9 cellular contexts compared by ENCODE assay signal in genomic region chr15:52805351-52806283, GRCh38. TPM values are rescaled to one million over a fixed set of nuclear protein-coding genes. Genes with fewer than 3 reads are reported as not detected.
DNase-seq lines count a peak whose midpoint lies in the region; ATAC-seq and TF ChIP-seq lines count a peak whose summit lies in the region.
"Had no signal": no experiment of that assay in that cellular context is flagged by ENCODE, and none has a peak within 500 bp of the region (broad histone marks: within the 10 kb centered on the region; RNA-seq: fewer than 3 reads in every experiment).

No MANE protein-coding gene starts in this region.

- H3K9me3 Mint-ChIP-seq in effector memory CD8-positive, alpha-beta T cell, result no peaks in the 10 kb centered on the region
- H3K9me3 Mint-ChIP-seq in natural killer cell, result no peaks in the 10 kb centered on the region

- H3K4me1 Mint-ChIP-seq in effector memory CD8-positive, alpha-beta T cell (ENCODE audit: low read depth in 2 of 2), result peaks cover 10 to 12% of the 10 kb centered on the region in 2 donors
- peaks cover 12 to 13% of the 10 kb centered on the region in 2 donors for H3K4me1 Mint-ChIP-seq in natural killer cell

- H3K36me3 Mint-ChIP-seq in effector memory CD8-positive, alpha-beta T cell (ENCODE audit: insufficient read depth), result peaks cover 2% of the 10 kb centered on the region
- H3K36me3 Mint-ChIP-seq in natural killer cell, result no peaks in the 10 kb centered on the region

- DNase-seq in stimulated activated CD4-positive, alpha-beta T cell treated with anti-CD3 and anti-CD28 coated beads, Interleukin-15, amount 100 ng/mL, for 24 hours, result peak; percentile 32
- no peak for DNase-seq in stimulated activated CD4-positive, alpha-beta T cell treated with anti-CD3 and anti-CD28 coated beads, Interleukin-1b, Interleukin-23, amount 100 ng/mL, for 48 hours
- DNase-seq in effector memory CD8-positive, alpha-beta T cell, result no peak
- no peak for DNase-seq in natural killer cell
- no peak for DNase-seq in NCI-H1417 treated with DMSO at 0.1 percent for 48 hours (lab: John Stamatoyannopoulos, UW)
- DNase-seq in cerebellum (ENCODE audit: low spot score), result no peak
- DNase-seq in GM03348 (ENCODE audit: low spot score), result no peak
- DNase-seq: DND-41 had no signal

- intact Hi-C loops in natural killer cell (cut with micrococcal nuclease), result no loop called here

- no peak for TF ChIP-seq CTCF in natural killer cell (IDR thresholded peaks at IDR 0.05)

- H3K27me3 Mint-ChIP-seq in effector memory CD8-positive, alpha-beta T cell, result peaks cover 75 to 88% of the 10 kb centered on the region in 2 donors
- H3K27me3 Mint-ChIP-seq in natural killer cell (ENCODE audit: low read depth in 2 of 2), result peaks cover 61 to 81% of the 10 kb centered on the region in 2 donors

- ATAC-seq in effector memory CD8-positive, alpha-beta T cell (replicated peaks), result peak; percentile 58
- ATAC-seq in natural killer cell (peak in 1 of 3 donors; percentile 46), GM19328 (IDR thresholded peaks at IDR 0.05; ENCODE audit: unreplicated experiment) (no peak)

- H3K4me3 Mint-ChIP-seq in effector memory CD8-positive, alpha-beta T cell, result peak overlapping the region; percentile 79 to 80
- H3K4me3 Mint-ChIP-seq in natural killer cell, result peak overlapping the region; percentile 75

- H3K27ac Mint-ChIP-seq in effector memory CD8-positive, alpha-beta T cell, result no peak overlapping the region
- no peak overlapping the region for H3K27ac Mint-ChIP-seq in natural killer cell

RNA-seq across cellular contexts. Expression of gene ONECUT1, which starts 15.5 kb away (rescaled TPM):
- total RNA-seq in natural killer cell (not detected), cerebellum (1.5 TPM)
